ENCODE assay signal across 31 cellular contexts in the genomic region with DNA sequence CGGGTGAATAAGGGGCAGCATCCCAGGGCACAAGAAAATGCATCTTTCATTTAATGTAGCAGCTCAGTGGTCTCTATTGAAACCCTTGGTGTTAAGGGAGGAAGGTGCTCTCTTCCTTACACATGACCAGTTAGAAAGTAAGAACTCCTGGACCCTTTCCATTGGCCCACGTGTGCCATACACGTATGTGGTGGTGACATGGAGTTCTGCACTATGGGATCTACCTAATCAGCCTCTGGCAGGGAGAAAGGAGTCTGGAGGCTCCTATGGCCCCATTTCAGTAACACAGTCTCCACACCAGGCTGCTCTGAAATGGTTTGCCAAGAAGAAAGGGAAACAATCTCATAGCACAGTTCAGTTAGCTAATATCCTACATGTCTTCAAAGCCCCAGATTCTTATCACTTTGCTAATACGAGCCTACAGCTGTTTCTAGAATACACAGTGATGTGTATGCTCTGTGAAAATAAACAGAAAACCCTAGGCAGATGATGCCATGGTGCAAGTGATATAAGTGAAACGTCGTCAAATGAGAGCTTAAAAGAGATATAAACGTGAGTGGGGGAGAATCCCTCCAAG. TPM values are rescaled to one million over a fixed set of nuclear protein-coding genes. Genes with fewer than 3 reads are reported as not detected.
DNase-seq lines count a peak whose midpoint lies in the region; ATAC-seq, FAIRE-seq and TF ChIP-seq lines count a peak whose summit lies in the region.
"Had no signal": no experiment of that assay in that cellular context is flagged by ENCODE, and none has a peak within 500 bp of the region (broad histone marks: within the 10 kb centered on the region; RNA-seq: fewer than 3 reads in every experiment).

No MANE protein-coding gene starts in this region.

- POLR2A ChIA-PET in endothelial cell of umbilical vein (lab: Charles Lee): interaction anchor here (0.9 to 1.2 kb wide), 3 partner anchors 15 to 48 kb away, joined by 3 read pairs; no protein-coding TSS in a partner anchor

- no peaks in the 10 kb centered on the region for H3K9me1 ChIP-seq in endothelial cell of umbilical vein (replicated peaks; ENCODE audit: control insufficient read depth, extremely low read depth, insufficient read depth, low read length)

- FAIRE-seq in endothelial cell of umbilical vein (lab: Jason Lieb, UNC): no peak
- FAIRE-seq: frontal cortex, K562 had no signal

- H2AFZ ChIP-seq in endothelial cell of umbilical vein (ENCODE audit: low read depth, low read length): no peak overlapping the region

- H3K27me3 ChIP-seq in endothelial cell of umbilical vein (ENCODE audit: control insufficient read depth in 2 of 2, insufficient read depth in 2 of 2, low read length in 2 of 2) (no peaks in the 10 kb centered on the region), thoracic aorta (replicated peaks; ENCODE audit: insufficient read depth) (no peaks in the 10 kb centered on the region)
- H3K27me3 ChIP-seq: MG63, suprapubic skin, uterus had no signal

- DNase-seq in RPMI7951 (ENCODE audit: low read depth) (peak; percentile 8), endothelial cell of umbilical vein (ENCODE audit: low read depth, low spot score) (peak; percentile 80), thoracic aorta (ENCODE audit: low spot score) (no peak), UCSD-AML1 (lab: John Stamatoyannopoulos, UW; ENCODE audit: unreplicated experiment) (no peak)
- no peak for DNase-seq in activated CD4-positive, alpha-beta T cell treated with anti-CD3 and anti-CD28 coated beads for 4 hours
- DNase-seq: activated CD4-positive, alpha-beta T cell treated with anti-CD3 and anti-CD28 coated beads for 36 hours; activated effector memory CD4-positive, alpha-beta T cell treated with anti-CD3 and anti-CD28 coated beads, Interleukin-2, amount 50 U/mL, for 16 hours; activated naive CD8-positive, alpha-beta T cell treated with anti-CD3 and anti-CD28 coated beads, Interleukin-2, amount 10 ng/mL, durations not matched to agents 7 days and 5 days; activated T-cell treated with anti-CD3 and anti-CD28 coated beads, Interleukin-2, amount 50 U/mL, for 1 hour; DND-41; effector CD4-positive, alpha-beta T cell; GOT3; left cardiac atrium; mesendoderm; MG63; NCI-H1417; NCI-H2081; NCI-H2227 treated with DMSO at 0.1 percent for 48 hours; NCI-H82; stimulated activated CD4-positive, alpha-beta T cell treated with anti-CD3 and anti-CD28 coated beads, Interleukin-4, amount 100 ng/mL, for 24 hours; T-helper 2 cell; uterus had no signal

- dilution Hi-C loops in endothelial cell of umbilical vein (cut with MboI; ENCODE audit: extremely low pct_ligation_motif_present, low sequenced_read_pairs): no loop called here

- no TSS peak for BruUV-seq in endothelial cell of umbilical vein (replicated peaks; lab: Mats Ljungman, UMichigan)

- peaks cover 39 to 62% of the 10 kb centered on the region in 2 experiments for H3K36me3 ChIP-seq in endothelial cell of umbilical vein (ENCODE audit: control insufficient read depth in 2 of 2, extremely low read depth in 1 of 2, insufficient read depth in 2 of 2, low read length in 2 of 2)
- peaks cover 8% of the 10 kb centered on the region for H3K36me3 ChIP-seq in thoracic aorta
- H3K36me3 ChIP-seq: suprapubic skin had no signal

- H3K9me3 ChIP-seq in endothelial cell of umbilical vein (replicated peaks; ENCODE audit: control insufficient read depth, insufficient read depth, low read length) (no peaks in the 10 kb centered on the region), thoracic aorta (no peaks in the 10 kb centered on the region)
- H3K9me3 ChIP-seq: MG63, suprapubic skin, uterus had no signal

- peak overlapping the region; percentile 98 for H3K9ac ChIP-seq in endothelial cell of umbilical vein (replicated peaks; ENCODE audit: extremely low read depth, insufficient read depth, low read length)

- H3K27ac ChIP-seq in endothelial cell of umbilical vein (ENCODE audit: insufficient read depth, low read depth, low read length): peak overlapping the region; percentile 82
- peak overlapping the region; percentile 7 to 32 for H3K27ac ChIP-seq in thoracic aorta
- H3K27ac ChIP-seq: epithelial cell of prostate, suprapubic skin, uterus had no signal

- peak overlapping the region in 2 of 3 experiments; percentile 57 to 97 for H3K4me3 ChIP-seq in endothelial cell of umbilical vein (replicated peaks in 1 of 3; ENCODE audit: insufficient read depth in 1 of 3, low read depth in 1 of 3, low read length in 3 of 3)
- H3K4me3 ChIP-seq in thoracic aorta: peak overlapping the region; percentile 54
- H3K4me3 ChIP-seq: K562, MG63, suprapubic skin, uterus had no signal

- CTCF ChIA-PET in endothelial cell of umbilical vein (lab: Charles Lee): interaction anchor here (1.4 to 4.3 kb wide), 2 partner anchors 45 to 93 kb away, joined by 6 to 25 read pairs; no protein-coding TSS in a partner anchor

- peak; percentile 11 for ATAC-seq in HG02588 (IDR thresholded peaks at IDR 0.05; ENCODE audit: unreplicated experiment)
- no peak for ATAC-seq in thoracic aorta (ENCODE audit: insufficient number of reproducible peaks, low FRiP score, low read depth)
- ATAC-seq in HG03520 (IDR thresholded peaks at IDR 0.05; ENCODE audit: unreplicated experiment): no peak
- ATAC-seq in GM21515 (IDR thresholded peaks at IDR 0.05; ENCODE audit: unreplicated experiment): no peak
- ATAC-seq: activated CD4-positive, alpha-beta T cell treated with anti-CD3 and anti-CD28 coated beads for 36 hours; K562; sciatic nerve; stimulated activated memory B cell treated with anti-CD40 and anti-IgM and Interleukin-4, amounts not matched to agents 10 μg/mL and 1 μg/mL and 100 μg/mL, for 72 hours had no signal

- peaks cover 91% of the 10 kb centered on the region for H3K4me1 ChIP-seq in endothelial cell of umbilical vein (ENCODE audit: control insufficient read depth, extremely low read depth, insufficient read depth, low read length)
- peaks cover 31 to 91% of the 10 kb centered on the region in 2 donors for H3K4me1 ChIP-seq in thoracic aorta (ENCODE audit: control insufficient read depth in 1 of 2, low read depth in 2 of 2)
- H3K4me1 ChIP-seq: uterus had no signal

- no peak for TF ChIP-seq POLR2A in endothelial cell of umbilical vein (IDR thresholded peaks at IDR 0.05; ENCODE audit: low read depth, low read length)

- peak overlapping the region; percentile 99 for H3K4me2 ChIP-seq in endothelial cell of umbilical vein (ENCODE audit: insufficient read depth, low read length)

- TF ChIP-seq CTCF in endothelial cell of umbilical vein (IDR thresholded peaks at IDR 0.05; ENCODE audit: extremely low read depth in 1 of 2, insufficient read depth in 1 of 2, low read depth in 1 of 2, low read length in 2 of 2) (no peak), thoracic aorta (IDR thresholded peaks at IDR 0.05) (no peak)

- peaks cover 100% of the 10 kb centered on the region for H3K79me2 ChIP-seq in endothelial cell of umbilical vein (ENCODE audit: control insufficient read depth, insufficient read depth, low read length)

- intact Hi-C loops in endothelial cell of umbilical vein (cut with micrococcal nuclease): no loop called here

- H4K20me1 ChIP-seq in endothelial cell of umbilical vein (replicated peaks; ENCODE audit: control insufficient read depth, extremely low read depth, insufficient read depth, low read length): no peaks in the 10 kb centered on the region

TF ChIP-seq in endothelial cell of umbilical vein, 7 proteins besides CTCF, POLR2A, EP300 and RAD21:
- TF ChIP-seq GATA2 (IDR thresholded peaks at IDR 0.05; ENCODE audit: insufficient read depth, insufficient read length, low read depth, low read length) (peak; percentile 83), JUN (IDR thresholded peaks at IDR 0.05; ENCODE audit: borderline replicate concordance, insufficient read depth, insufficient read length, low read depth) (no peak)

RNA-seq across cellular contexts. Expression of gene EFEMP1, which starts 7.0 kb away (rescaled TPM):
- total RNA-seq in RPMI7951 (2014; rRNA removed; shearing (Covaris generic)): 3.7 and 5.7 TPM in 2 replicates
- total RNA-seq in endothelial cell of umbilical vein (2,354 and 2,981 TPM in 2 replicates), thoracic aorta (1,000 to 10,000 TPM; 1,782 to 2,754 TPM)
- polyA plus RNA-seq in endothelial cell of umbilical vein: 10,356 and 11,813 TPM in 2 replicates
- polyA plus RNA-seq in endothelial cell of umbilical vein (2011; cell fraction: cytosol; rRNA removed): 7,787 and 8,501 TPM in 2 replicates
- polyA plus RNA-seq in endothelial cell of umbilical vein (2011; cell fraction: nucleus; rRNA removed): 6,181 and 7,713 TPM in 2 replicates
- 2,631 and 3,819 TPM in 2 replicates for polyA plus RNA-seq in endothelial cell of umbilical vein (2012)
- 9,211 and 9,669 TPM in 2 replicates for polyA minus RNA-seq in endothelial cell of umbilical vein
- polyA minus RNA-seq in endothelial cell of umbilical vein (2011; cell fraction: cytosol; rRNA and poly(A)+ RNA removed): 38.8 TPM
- 5,639 and 5,640 TPM in 2 replicates for polyA minus RNA-seq in endothelial cell of umbilical vein (2011; cell fraction: nucleus; rRNA and poly(A)+ RNA removed)
- total RNA-seq: activated CD4-positive, alpha-beta T cell treated with anti-CD3 and anti-CD28 coated beads for 36 hours; activated naive CD8-positive, alpha-beta T cell treated with anti-CD3 and anti-CD28 coated beads, Interleukin-2, amount 10 ng/mL, durations not matched to agents 7 days and 5 days had no signal

Comparison
In these comparisons a context has a peak if more than half of its experiments do, and no peak if none do; other contexts are left out.
1. DNase-seq: peak in RPMI7951 (single experiment) and endothelial cell of umbilical vein (single experiment); none in thoracic aorta (single experiment), UCSD-AML1 (single experiment) and activated CD4-positive, alpha-beta T cell treated with anti-CD3 and anti-CD28 coated beads for 4 hours (0 of 2).
2. RNA of gene EFEMP1, which starts 7.0 kb away (total RNA-seq): 2,354 to 2,981 TPM in endothelial cell of umbilical vein and 1,782 to 2,754 TPM in thoracic aorta; 3.7 to 5.7 TPM in RPMI7951; every median in the first group is over 100 times any median in the second.